26 cellular contexts compared by ENCODE assay signal in the genomic region with DNA sequence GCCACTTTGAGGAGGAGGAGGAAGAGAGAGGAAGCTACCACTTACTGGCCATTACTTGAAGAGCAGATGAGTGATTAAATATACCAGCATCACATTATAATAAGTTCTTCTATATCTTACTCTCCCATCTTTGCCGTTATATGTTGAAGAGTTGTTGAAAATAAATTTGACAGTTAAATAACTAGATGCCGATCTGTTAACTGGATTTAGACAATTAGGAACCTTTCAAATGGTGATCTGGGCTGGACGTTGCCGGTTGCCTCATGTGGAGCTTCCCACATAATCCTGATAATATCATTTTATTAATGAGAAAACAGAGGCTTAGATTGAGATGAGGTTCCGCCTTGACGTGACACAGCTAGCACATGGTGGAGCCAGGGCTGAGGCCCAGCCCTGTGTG.
DNase-seq lines count a peak whose midpoint lies in the region; ATAC-seq and TF ChIP-seq lines count a peak whose summit lies in the region.
"Had no signal": no experiment of that assay in that cellular context is flagged by ENCODE, and none has a peak within 500 bp of the region (broad histone marks: within the 10 kb centered on the region; RNA-seq: fewer than 3 reads in every experiment).

No MANE protein-coding gene starts in this region.

- CTCF ChIA-PET in SK-N-SH (lab: Yijun Ruan, JAX) = interaction anchor here (1.4 kb wide), 1 partner anchor 13 kb away, joined by 4 read pairs; no protein-coding TSS in a partner anchor
- CTCF ChIA-PET in CD4-positive, alpha-beta memory T cell (lab: Charles Lee; ENCODE audit: partially characterized antibody) = no interaction called here

- intact Hi-C loops in CD4-positive, alpha-beta memory T cell (cut with micrococcal nuclease) = no loop called here

- H3K4me1 Mint-ChIP-seq in CD4-positive, alpha-beta memory T cell = peaks cover 0 to 6% (median 2%) of the 10 kb centered on the region in 4 donors
- H3K4me1 Mint-ChIP-seq: B cell had no signal

- POLR2A ChIA-PET in SK-N-SH (lab: Yijun Ruan, JAX) = no interaction called here
- POLR2A ChIA-PET in CD4-positive, alpha-beta memory T cell (lab: Charles Lee; ENCODE audit: partially characterized antibody) = no interaction called here

- H3K27ac ChIP-seq in SK-N-SH (ENCODE audit: low read depth in 2 of 2, low read length in 1 of 2) = peak overlapping the region in 1 of 2 experiments; percentile 60; a peak in 1 of 4 replicates
- H3K27ac ChIP-seq in CD4-positive, alpha-beta memory T cell (ENCODE audit: low read depth, low read length) = no peak overlapping the region
- H3K27ac ChIP-seq: 22Rv1, A549, BLaER1 had no signal

- H2AFZ ChIP-seq in SK-N-SH (ENCODE audit: low read depth) = no peak overlapping the region

- 84% methylated on average over 6 of the region's 6 CpGs for WGBS in SK-N-SH (ENCODE audit: low lambda C conversion rate)

- no peak overlapping the region for H3K4me2 ChIP-seq in SK-N-SH
- H3K4me2 ChIP-seq: A549, BLaER1 had no signal

- peak in 1 of 2 experiments; percentile 65; a peak in 1 of 4 replicates for TF ChIP-seq EP300 in SK-N-SH (IDR thresholded peaks at IDR 0.05; ENCODE audit: borderline replicate concordance in 1 of 2, low read depth in 1 of 2, low read length in 1 of 2)

- H3K79me2 ChIP-seq in SK-N-SH (ENCODE audit: insufficient read depth) = no peaks in the 10 kb centered on the region

- H3K27me3 ChIP-seq in SK-N-SH (ENCODE audit: insufficient read depth) = no peaks in the 10 kb centered on the region
- H3K27me3 ChIP-seq in CD4-positive, alpha-beta memory T cell (ENCODE audit: insufficient read depth, low read length) = no peaks in the 10 kb centered on the region
- H3K27me3 ChIP-seq: BLaER1 had no signal

- peaks cover 7 to 9% of the 10 kb centered on the region in 2 experiments for H3K36me3 ChIP-seq in SK-N-SH (replicated peaks in 1 of 2; ENCODE audit: control insufficient read depth in 1 of 2, insufficient read depth in 2 of 2, low read length in 1 of 2)
- no peaks in the 10 kb centered on the region for H3K36me3 ChIP-seq in CD4-positive, alpha-beta memory T cell (ENCODE audit: insufficient read depth, low read length)
- H3K36me3 ChIP-seq: BLaER1 had no signal

- peaks cover 6 to 8% of the 10 kb centered on the region in 2 experiments; a peak in 3 of 4 replicates for H3K4me1 ChIP-seq in SK-N-SH (ENCODE audit: control insufficient read depth in 1 of 2, insufficient read depth in 2 of 2, low read depth in 1 of 2, low read length in 1 of 2)
- no peaks in the 10 kb centered on the region for H3K4me1 ChIP-seq in CD4-positive, alpha-beta memory T cell (ENCODE audit: insufficient read depth, low read length)
- H3K4me1 ChIP-seq: Caco-2 had no signal

- no peaks in the 10 kb centered on the region for H3K27me3 Mint-ChIP-seq in CD4-positive, alpha-beta memory T cell
- H3K27me3 Mint-ChIP-seq: B cell; CD4-positive, CD25-positive, alpha-beta regulatory T cell had no signal

- H4K20me1 ChIP-seq in SK-N-SH (ENCODE audit: insufficient read depth) = peaks cover 5% of the 10 kb centered on the region; the same call in 1 of the 2 replicates
- H4K20me1 ChIP-seq: BLaER1 had no signal

- no peaks in the 10 kb centered on the region for H3K9me2 ChIP-seq in SK-N-SH

- H3K9ac ChIP-seq in SK-N-SH = no peak overlapping the region
- H3K9ac ChIP-seq: BLaER1 had no signal

- H3F3A ChIP-seq in SK-N-SH (replicated peaks; ENCODE audit: insufficient read depth) = peaks cover 17% of the 10 kb centered on the region

- no peaks in the 10 kb centered on the region for H3K9me3 ChIP-seq in SK-N-SH
- H3K9me3 ChIP-seq in CD4-positive, alpha-beta memory T cell (ENCODE audit: control insufficient read depth in 1 of 2, low read length in 2 of 2) = no peaks in the 10 kb centered on the region
- H3K9me3 ChIP-seq: A549, BLaER1, Caco-2 had no signal

- peaks cover 5 to 23% of the 10 kb centered on the region in 2 donors for H3K36me3 Mint-ChIP-seq in CD4-positive, alpha-beta memory T cell

- TF ChIP-seq CTCF in SK-N-SH (IDR thresholded peaks at IDR 0.05) = no peak

- H3K4me3 ChIP-seq in SK-N-SH (ENCODE audit: low read depth in 2 of 2, low read length in 1 of 2) = no peak overlapping the region
- H3K4me3 ChIP-seq in CD4-positive, alpha-beta memory T cell (ENCODE audit: low read length in 2 of 2) = no peak overlapping the region
- H3K4me3 ChIP-seq: A549, BLaER1, GM12878 had no signal

- no peaks in the 10 kb centered on the region for H3K9me3 Mint-ChIP-seq in CD4-positive, alpha-beta memory T cell
- H3K9me3 Mint-ChIP-seq: CD14-positive monocyte; CD4-positive, CD25-positive, alpha-beta regulatory T cell; CD8-positive, alpha-beta T cell had no signal

- ATAC-seq in SK-N-SH treated with all-trans-retinoic acid at 6 μM for 48 hours = no peak
- no peak for ATAC-seq in GM18511 (IDR thresholded peaks at IDR 0.05; ENCODE audit: unreplicated experiment)
- ATAC-seq: A549; CD8-positive, alpha-beta T cell; GM12878 had no signal

- H3K4me3 Mint-ChIP-seq in CD4-positive, alpha-beta memory T cell = no peak overlapping the region
- H3K4me3 Mint-ChIP-seq: B cell; CD14-positive monocyte; CD4-positive, CD25-positive, alpha-beta regulatory T cell; CD8-positive, alpha-beta T cell had no signal

- DNase-seq in SK-N-SH (peak; percentile 19), NCI-H82 (lab: John Stamatoyannopoulos, UW) (peak; percentile 51), SK-N-DZ (ENCODE audit: low spot score) (peak; percentile 56), NK-92 (lab: John Stamatoyannopoulos, UW; ENCODE audit: unreplicated experiment) (no peak)
- DNase-seq in CD4-positive, alpha-beta memory T cell = no peak
- DNase-seq: AML-193; C1 segment of cervical spinal cord; Caco-2; Calu3; CD4-positive, CD25-positive, alpha-beta regulatory T cell; CD8-positive, alpha-beta T cell; DMS 273 treated with DMSO at 0.1 percent for 48 hours; DMS153; DMS53; DMS79; DND-41; EL; GDM1 had no signal

- no peak for TF ChIP-seq RAD21 in SK-N-SH (IDR thresholded peaks at IDR 0.05; ENCODE audit: low read length)

- H3K27ac Mint-ChIP-seq in CD4-positive, alpha-beta memory T cell = no peak overlapping the region
- H3K27ac Mint-ChIP-seq: B cell; CD4-positive, CD25-positive, alpha-beta regulatory T cell; CD8-positive, alpha-beta T cell had no signal

TF ChIP-seq in SK-N-SH, 30 proteins besides CTCF, POLR2A, EP300 and RAD21 (continues in another document):
- TF ChIP-seq GATA2 (CRISPR knock-in tag; IDR thresholded peaks at IDR 0.05) (peak; percentile 55), CHD2 (IDR thresholded peaks at IDR 0.05; ENCODE audit: low read length, partially characterized antibody) (peak; percentile 34), JUND (IDR thresholded peaks at IDR 0.05) (no peak), MXI1 (IDR thresholded peaks at IDR 0.05; ENCODE audit: low read depth, low read length) (peak; percentile 27; the same call in 1 of the 2 replicates), YY1 (IDR thresholded peaks at IDR 0.05; ENCODE audit: low read depth) (no peak), RXRA (IDR thresholded peaks at IDR 0.05; ENCODE audit: borderline replicate concordance, low read depth) (no peak), EZH2phosphoT487 (IDR thresholded peaks at IDR 0.05; ENCODE audit: borderline replicate concordance, low read depth) (no peak)
- TF ChIP-seq, protein P1, sequence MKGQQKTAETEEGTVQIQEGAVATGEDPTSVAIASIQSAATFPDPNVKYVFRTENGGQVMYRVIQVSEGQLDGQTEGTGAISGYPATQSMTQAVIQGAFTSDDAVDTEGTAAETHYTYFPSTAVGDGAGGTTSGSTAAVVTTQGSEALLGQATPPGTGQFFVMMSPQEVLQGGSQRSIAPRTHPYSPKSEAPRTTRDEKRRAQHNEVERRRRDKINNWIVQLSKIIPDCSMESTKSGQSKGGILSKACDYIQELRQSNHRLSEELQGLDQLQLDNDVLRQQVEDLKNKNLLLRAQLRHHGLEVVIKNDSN (IDR thresholded peaks at IDR 0.05; ENCODE audit: borderline replicate concordance, low read depth) = no peak
- TF ChIP-seq, protein P2, sequence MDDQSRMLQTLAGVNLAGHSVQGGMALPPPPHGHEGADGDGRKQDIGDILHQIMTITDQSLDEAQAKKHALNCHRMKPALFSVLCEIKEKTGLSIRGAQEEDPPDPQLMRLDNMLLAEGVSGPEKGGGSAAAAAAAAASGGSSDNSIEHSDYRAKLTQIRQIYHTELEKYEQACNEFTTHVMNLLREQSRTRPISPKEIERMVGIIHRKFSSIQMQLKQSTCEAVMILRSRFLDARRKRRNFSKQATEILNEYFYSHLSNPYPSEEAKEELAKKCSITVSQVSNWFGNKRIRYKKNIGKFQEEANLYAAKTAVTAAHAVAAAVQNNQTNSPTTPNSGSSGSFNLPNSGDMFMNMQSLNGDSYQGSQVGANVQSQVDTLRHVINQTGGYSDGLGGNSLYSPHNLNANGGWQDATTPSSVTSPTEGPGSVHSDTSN (IDR thresholded peaks at IDR 0.05) = no peak

TF ChIP-seq in SK-N-SH treated with all-trans-retinoic acid at 6 μM for 48 hours, 23 proteins besides CTCF, POLR2A, EP300 and RAD21 (continues in another document):
- TF ChIP-seq PPARA (CRISPR knock-in tag; IDR thresholded peaks at IDR 0.05; ENCODE audit: borderline replicate concordance) (no peak), ISL1 (CRISPR knock-in tag; IDR thresholded peaks at IDR 0.05) (no peak), OSR1 (CRISPR knock-in tag; IDR thresholded peaks at IDR 0.05) (no peak), TCF4 (CRISPR knock-in tag; IDR thresholded peaks at IDR 0.05; ENCODE audit: borderline replicate concordance) (no peak), BACH2 (CRISPR knock-in tag; IDR thresholded peaks at IDR 0.05; ENCODE audit: borderline replicate concordance) (no peak), ZFP3 (CRISPR knock-in tag; IDR thresholded peaks at IDR 0.05) (no peak)
- TF ChIP-seq, protein P3, sequence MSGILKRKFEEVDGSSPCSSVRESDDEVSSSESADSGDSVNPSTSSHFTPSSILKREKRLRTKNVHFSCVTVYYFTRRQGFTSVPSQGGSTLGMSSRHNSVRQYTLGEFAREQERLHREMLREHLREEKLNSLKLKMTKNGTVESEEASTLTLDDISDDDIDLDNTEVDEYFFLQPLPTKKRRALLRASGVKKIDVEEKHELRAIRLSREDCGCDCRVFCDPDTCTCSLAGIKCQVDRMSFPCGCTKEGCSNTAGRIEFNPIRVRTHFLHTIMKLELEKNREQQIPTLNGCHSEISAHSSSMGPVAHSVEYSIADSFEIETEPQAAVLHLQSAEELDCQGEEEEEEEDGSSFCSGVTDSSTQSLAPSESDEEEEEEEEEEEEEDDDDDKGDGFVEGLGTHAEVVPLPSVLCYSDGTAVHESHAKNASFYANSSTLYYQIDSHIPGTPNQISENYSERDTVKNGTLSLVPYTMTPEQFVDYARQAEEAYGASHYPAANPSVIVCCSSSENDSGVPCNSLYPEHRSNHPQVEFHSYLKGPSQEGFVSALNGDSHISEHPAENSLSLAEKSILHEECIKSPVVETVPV (CRISPR knock-in tag; IDR thresholded peaks at IDR 0.05) = no peak

Comparison
In these comparisons a context has a peak if more than half of its experiments do, and no peak if none do; other contexts are left out.
1. DNase-seq: peak in SK-N-SH (single experiment), NCI-H82 (single experiment) and SK-N-DZ (single experiment); none in NK-92 (single experiment) and CD4-positive, alpha-beta memory T cell (0 of 5).